9 cellular contexts compared by ENCODE assay signal in genomic region chr10:75972494-75973276, GRCh38.
DNase-seq lines count a peak whose midpoint lies in the region; ATAC-seq and TF ChIP-seq lines count a peak whose summit lies in the region.
"Had no signal": no experiment of that assay in that cellular context is flagged by ENCODE, and none has a peak within 500 bp of the region (broad histone marks: within the 10 kb centered on the region; RNA-seq: fewer than 3 reads in every experiment).

No MANE protein-coding gene starts in this region.

- no peaks in the 10 kb centered on the region for H3K27me3 ChIP-seq in smooth muscle cell (ENCODE audit: low read depth)
- no peaks in the 10 kb centered on the region for H3K27me3 ChIP-seq in aorta (ENCODE audit: control insufficient read depth in 1 of 2, insufficient read depth in 2 of 2, low read length in 1 of 2)

- intact Hi-C loops in aorta (cut with DNase I), result no loop called here

- no peak overlapping the region for H2AFZ ChIP-seq in smooth muscle cell (ENCODE audit: low read depth)

- TF ChIP-seq CTCF in smooth muscle cell (IDR thresholded peaks at IDR 0.05; ENCODE audit: borderline replicate concordance, insufficient read depth, poor library complexity, severe bottlenecking), result no peak

- peaks cover 14% of the 10 kb centered on the region for H3F3A ChIP-seq in smooth muscle cell (ENCODE audit: low read depth)

- H3K27ac ChIP-seq in smooth muscle cell (ENCODE audit: low read depth) (peak overlapping the region; percentile 85), aorta (ENCODE audit: low read depth in 1 of 2, low read length in 2 of 2) (no peak overlapping the region)

- ATAC-seq in aorta (ENCODE audit: low FRiP score) (no peak), HG02678 (IDR thresholded peaks at IDR 0.05; ENCODE audit: unreplicated experiment) (no peak), HG02588 (IDR thresholded peaks at IDR 0.05; ENCODE audit: unreplicated experiment) (no peak)

- H3K36me3 ChIP-seq in smooth muscle cell (ENCODE audit: low read depth), result no peaks in the 10 kb centered on the region
- no peaks in the 10 kb centered on the region for H3K36me3 ChIP-seq in aorta (ENCODE audit: control insufficient read depth in 1 of 2, insufficient read depth in 2 of 2, low read length in 1 of 2)

- 22% methylated on average over 6 of the region's 6 CpGs for WGBS in smooth muscle cell (ENCODE audit: low lambda C conversion rate)
- 72 to 73% methylated on average over 6 of the region's 6 CpGs for WGBS in aorta, 2 donors

- peak overlapping the region; percentile 76 for H3K4me2 ChIP-seq in smooth muscle cell

- no peaks in the 10 kb centered on the region for H4K20me1 ChIP-seq in smooth muscle cell (ENCODE audit: low read depth)

- H3K9ac ChIP-seq in smooth muscle cell (ENCODE audit: low read depth), result no peak overlapping the region

- no peaks in the 10 kb centered on the region for H3K79me2 ChIP-seq in smooth muscle cell (ENCODE audit: low read depth)

- H3K4me1 ChIP-seq in smooth muscle cell (ENCODE audit: low read depth) (peaks cover 7% of the 10 kb centered on the region), aorta (ENCODE audit: control insufficient read depth in 1 of 2, insufficient read depth in 2 of 2, low read length in 2 of 2) (peaks cover 0 to 2% of the 10 kb centered on the region in 2 donors)

- H3K4me3 ChIP-seq in smooth muscle cell (peak overlapping the region; percentile 14), aorta (ENCODE audit: low read length in 2 of 2) (no peak overlapping the region)

- DNase-seq in HT1080 (ENCODE audit: low read depth), result peak; percentile 6
- peak; percentile 10 for DNase-seq in NCI-H82 treated with DMSO at 0.1 percent for 48 hours (lab: John Stamatoyannopoulos, UW; ENCODE audit: unreplicated experiment)
- DNase-seq in fibroblast of the conjunctiva (ENCODE audit: low read depth), result peak; percentile 78
- DNase-seq in smooth muscle cell (lab: John Stamatoyannopoulos, UW; ENCODE audit: unreplicated experiment), result no peak
- no peak for DNase-seq in activated CD4-positive, CD25-positive, alpha-beta regulatory T cell (lab: John Stamatoyannopoulos, UW)
- no peak for DNase-seq in aorta
- DNase-seq: SIG-M5 had no signal

- no peaks in the 10 kb centered on the region for H3K9me3 ChIP-seq in smooth muscle cell (replicated peaks; ENCODE audit: low read depth)
- no peaks in the 10 kb centered on the region for H3K9me3 ChIP-seq in aorta (ENCODE audit: control insufficient read depth, low read length)

Comparison
In these comparisons a context has a peak if more than half of its experiments do, and no peak if none do; other contexts are left out.
1. DNase-seq: peak in HT1080 (single experiment), NCI-H82 treated with DMSO at 0.1 percent for 48 hours (single experiment) and fibroblast of the conjunctiva (single experiment); none in smooth muscle cell (single experiment), activated CD4-positive, CD25-positive, alpha-beta regulatory T cell (0 of 4) and aorta (0 of 2).